Comparison of ENCODE assay signal across 2 cellular contexts in the genomic region with DNA sequence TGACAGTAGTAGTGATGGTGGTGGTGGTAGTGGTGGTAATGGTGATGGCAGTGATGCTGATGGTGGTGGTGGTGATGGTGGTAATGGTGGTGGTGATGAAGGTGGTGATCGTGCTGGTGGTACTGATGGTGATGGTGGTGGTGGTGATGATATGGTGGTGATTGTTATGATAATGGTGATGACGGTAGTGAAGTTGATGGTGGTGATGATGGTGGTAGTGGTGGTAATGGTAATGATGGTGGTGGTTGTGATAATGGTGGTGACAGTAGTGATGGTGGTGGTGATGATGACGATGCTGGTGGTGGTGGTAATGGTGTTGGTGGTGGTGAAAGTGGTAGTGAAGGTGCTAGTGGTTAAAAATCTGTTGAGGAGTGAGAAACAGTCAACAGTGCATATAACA.
TF ChIP-seq lines count a peak whose summit lies in the region.

No MANE protein-coding gene starts in this region.

TF ChIP-seq in HEK293, 187 proteins besides CTCF, POLR2A, EP300 and RAD21 (continued from another document):
- TF ChIP-seq, protein P1, sequence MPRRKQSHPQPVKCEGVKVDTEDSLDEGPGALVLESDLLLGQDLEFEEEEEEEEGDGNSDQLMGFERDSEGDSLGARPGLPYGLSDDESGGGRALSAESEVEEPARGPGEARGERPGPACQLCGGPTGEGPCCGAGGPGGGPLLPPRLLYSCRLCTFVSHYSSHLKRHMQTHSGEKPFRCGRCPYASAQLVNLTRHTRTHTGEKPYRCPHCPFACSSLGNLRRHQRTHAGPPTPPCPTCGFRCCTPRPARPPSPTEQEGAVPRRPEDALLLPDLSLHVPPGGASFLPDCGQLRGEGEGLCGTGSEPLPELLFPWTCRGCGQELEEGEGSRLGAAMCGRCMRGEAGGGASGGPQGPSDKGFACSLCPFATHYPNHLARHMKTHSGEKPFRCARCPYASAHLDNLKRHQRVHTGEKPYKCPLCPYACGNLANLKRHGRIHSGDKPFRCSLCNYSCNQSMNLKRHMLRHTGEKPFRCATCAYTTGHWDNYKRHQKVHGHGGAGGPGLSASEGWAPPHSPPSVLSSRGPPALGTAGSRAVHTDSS (tag by site-specific recombination; IDR thresholded peaks at IDR 0.05), result peak; percentile 39; the same call in 1 of the 2 replicates
- TF ChIP-seq PRDM1 (tag by site-specific recombination; IDR thresholded peaks at IDR 0.05), result peak; percentile 60; the same call in 1 of the 2 replicates
- TF ChIP-seq ZNF548 (tag by site-specific recombination; IDR thresholded peaks at IDR 0.05), result no peak
- TF ChIP-seq ZNF521 (tag by site-specific recombination; IDR thresholded peaks at IDR 0.05), result peak; percentile 50; the same call in 1 of the 2 replicates
- no peak for TF ChIP-seq GLIS1 (tag by site-specific recombination; IDR thresholded peaks at IDR 0.05)
- no peak for TF ChIP-seq ZNF391 (tag by site-specific recombination; IDR thresholded peaks at IDR 0.05; ENCODE audit: borderline replicate concordance, low read depth)
- TF ChIP-seq, protein P2, sequence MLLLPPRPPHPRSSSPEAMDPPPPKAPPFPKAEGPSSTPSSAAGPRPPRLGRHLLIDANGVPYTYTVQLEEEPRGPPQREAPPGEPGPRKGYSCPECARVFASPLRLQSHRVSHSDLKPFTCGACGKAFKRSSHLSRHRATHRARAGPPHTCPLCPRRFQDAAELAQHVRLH (tag by site-specific recombination; IDR thresholded peaks at IDR 0.05), result peak; percentile 82
- peak; percentile 8; the same call in 1 of the 2 replicates for TF ChIP-seq ZNF544 (tag by site-specific recombination; IDR thresholded peaks at IDR 0.05)
- TF ChIP-seq ZNF785 (tag by site-specific recombination; IDR thresholded peaks at IDR 0.05), result peak; percentile 21; the same call in 1 of the 2 replicates
- no peak for TF ChIP-seq ZNF24 (tag by site-specific recombination; IDR thresholded peaks at IDR 0.05)
- no peak for TF ChIP-seq ZNF791 (tag by site-specific recombination; IDR thresholded peaks at IDR 0.05)
- peak; percentile 4; the same call in 1 of the 2 replicates for TF ChIP-seq ZNF140 (tag by site-specific recombination; IDR thresholded peaks at IDR 0.05)

TF ChIP-seq in H1, 55 proteins besides CTCF, POLR2A, EP300 and RAD21 (continued from another document):
- TF ChIP-seq, protein P3, sequence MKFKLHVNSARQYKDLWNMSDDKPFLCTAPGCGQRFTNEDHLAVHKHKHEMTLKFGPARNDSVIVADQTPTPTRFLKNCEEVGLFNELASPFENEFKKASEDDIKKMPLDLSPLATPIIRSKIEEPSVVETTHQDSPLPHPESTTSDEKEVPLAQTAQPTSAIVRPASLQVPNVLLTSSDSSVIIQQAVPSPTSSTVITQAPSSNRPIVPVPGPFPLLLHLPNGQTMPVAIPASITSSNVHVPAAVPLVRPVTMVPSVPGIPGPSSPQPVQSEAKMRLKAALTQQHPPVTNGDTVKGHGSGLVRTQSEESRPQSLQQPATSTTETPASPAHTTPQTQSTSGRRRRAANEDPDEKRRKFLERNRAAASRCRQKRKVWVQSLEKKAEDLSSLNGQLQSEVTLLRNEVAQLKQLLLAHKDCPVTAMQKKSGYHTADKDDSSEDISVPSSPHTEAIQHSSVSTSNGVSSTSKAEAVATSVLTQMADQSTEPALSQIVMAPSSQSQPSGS (IDR thresholded peaks at IDR 0.05; ENCODE audit: low read length), result no peak
- TF ChIP-seq KDM1A (IDR thresholded peaks at IDR 0.05; ENCODE audit: borderline replicate concordance, low read length), result no peak
- TF ChIP-seq, protein P4, sequence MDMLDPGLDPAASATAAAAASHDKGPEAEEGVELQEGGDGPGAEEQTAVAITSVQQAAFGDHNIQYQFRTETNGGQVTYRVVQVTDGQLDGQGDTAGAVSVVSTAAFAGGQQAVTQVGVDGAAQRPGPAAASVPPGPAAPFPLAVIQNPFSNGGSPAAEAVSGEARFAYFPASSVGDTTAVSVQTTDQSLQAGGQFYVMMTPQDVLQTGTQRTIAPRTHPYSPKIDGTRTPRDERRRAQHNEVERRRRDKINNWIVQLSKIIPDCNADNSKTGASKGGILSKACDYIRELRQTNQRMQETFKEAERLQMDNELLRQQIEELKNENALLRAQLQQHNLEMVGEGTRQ (IDR thresholded peaks at IDR 0.05; ENCODE audit: low read length), result no peak
- no peak for TF ChIP-seq GTF2F1 (IDR thresholded peaks at IDR 0.05; ENCODE audit: borderline replicate concordance, low read depth, low read length)
- no peak for TF ChIP-seq NRF1 (IDR thresholded peaks at IDR 0.05; ENCODE audit: low read depth, low read length)
- TF ChIP-seq SIX5 (IDR thresholded peaks at IDR 0.05; ENCODE audit: low read depth, low read length), result no peak
- no peak for TF ChIP-seq RNF2 (IDR thresholded peaks at IDR 0.05; ENCODE audit: borderline replicate concordance, low read depth, low read length, missing control alignments, poor library complexity, severe bottlenecking)
- TF ChIP-seq MAFK (IDR thresholded peaks at IDR 0.05; ENCODE audit: low read depth, low read length), result no peak
- TF ChIP-seq, protein P5, sequence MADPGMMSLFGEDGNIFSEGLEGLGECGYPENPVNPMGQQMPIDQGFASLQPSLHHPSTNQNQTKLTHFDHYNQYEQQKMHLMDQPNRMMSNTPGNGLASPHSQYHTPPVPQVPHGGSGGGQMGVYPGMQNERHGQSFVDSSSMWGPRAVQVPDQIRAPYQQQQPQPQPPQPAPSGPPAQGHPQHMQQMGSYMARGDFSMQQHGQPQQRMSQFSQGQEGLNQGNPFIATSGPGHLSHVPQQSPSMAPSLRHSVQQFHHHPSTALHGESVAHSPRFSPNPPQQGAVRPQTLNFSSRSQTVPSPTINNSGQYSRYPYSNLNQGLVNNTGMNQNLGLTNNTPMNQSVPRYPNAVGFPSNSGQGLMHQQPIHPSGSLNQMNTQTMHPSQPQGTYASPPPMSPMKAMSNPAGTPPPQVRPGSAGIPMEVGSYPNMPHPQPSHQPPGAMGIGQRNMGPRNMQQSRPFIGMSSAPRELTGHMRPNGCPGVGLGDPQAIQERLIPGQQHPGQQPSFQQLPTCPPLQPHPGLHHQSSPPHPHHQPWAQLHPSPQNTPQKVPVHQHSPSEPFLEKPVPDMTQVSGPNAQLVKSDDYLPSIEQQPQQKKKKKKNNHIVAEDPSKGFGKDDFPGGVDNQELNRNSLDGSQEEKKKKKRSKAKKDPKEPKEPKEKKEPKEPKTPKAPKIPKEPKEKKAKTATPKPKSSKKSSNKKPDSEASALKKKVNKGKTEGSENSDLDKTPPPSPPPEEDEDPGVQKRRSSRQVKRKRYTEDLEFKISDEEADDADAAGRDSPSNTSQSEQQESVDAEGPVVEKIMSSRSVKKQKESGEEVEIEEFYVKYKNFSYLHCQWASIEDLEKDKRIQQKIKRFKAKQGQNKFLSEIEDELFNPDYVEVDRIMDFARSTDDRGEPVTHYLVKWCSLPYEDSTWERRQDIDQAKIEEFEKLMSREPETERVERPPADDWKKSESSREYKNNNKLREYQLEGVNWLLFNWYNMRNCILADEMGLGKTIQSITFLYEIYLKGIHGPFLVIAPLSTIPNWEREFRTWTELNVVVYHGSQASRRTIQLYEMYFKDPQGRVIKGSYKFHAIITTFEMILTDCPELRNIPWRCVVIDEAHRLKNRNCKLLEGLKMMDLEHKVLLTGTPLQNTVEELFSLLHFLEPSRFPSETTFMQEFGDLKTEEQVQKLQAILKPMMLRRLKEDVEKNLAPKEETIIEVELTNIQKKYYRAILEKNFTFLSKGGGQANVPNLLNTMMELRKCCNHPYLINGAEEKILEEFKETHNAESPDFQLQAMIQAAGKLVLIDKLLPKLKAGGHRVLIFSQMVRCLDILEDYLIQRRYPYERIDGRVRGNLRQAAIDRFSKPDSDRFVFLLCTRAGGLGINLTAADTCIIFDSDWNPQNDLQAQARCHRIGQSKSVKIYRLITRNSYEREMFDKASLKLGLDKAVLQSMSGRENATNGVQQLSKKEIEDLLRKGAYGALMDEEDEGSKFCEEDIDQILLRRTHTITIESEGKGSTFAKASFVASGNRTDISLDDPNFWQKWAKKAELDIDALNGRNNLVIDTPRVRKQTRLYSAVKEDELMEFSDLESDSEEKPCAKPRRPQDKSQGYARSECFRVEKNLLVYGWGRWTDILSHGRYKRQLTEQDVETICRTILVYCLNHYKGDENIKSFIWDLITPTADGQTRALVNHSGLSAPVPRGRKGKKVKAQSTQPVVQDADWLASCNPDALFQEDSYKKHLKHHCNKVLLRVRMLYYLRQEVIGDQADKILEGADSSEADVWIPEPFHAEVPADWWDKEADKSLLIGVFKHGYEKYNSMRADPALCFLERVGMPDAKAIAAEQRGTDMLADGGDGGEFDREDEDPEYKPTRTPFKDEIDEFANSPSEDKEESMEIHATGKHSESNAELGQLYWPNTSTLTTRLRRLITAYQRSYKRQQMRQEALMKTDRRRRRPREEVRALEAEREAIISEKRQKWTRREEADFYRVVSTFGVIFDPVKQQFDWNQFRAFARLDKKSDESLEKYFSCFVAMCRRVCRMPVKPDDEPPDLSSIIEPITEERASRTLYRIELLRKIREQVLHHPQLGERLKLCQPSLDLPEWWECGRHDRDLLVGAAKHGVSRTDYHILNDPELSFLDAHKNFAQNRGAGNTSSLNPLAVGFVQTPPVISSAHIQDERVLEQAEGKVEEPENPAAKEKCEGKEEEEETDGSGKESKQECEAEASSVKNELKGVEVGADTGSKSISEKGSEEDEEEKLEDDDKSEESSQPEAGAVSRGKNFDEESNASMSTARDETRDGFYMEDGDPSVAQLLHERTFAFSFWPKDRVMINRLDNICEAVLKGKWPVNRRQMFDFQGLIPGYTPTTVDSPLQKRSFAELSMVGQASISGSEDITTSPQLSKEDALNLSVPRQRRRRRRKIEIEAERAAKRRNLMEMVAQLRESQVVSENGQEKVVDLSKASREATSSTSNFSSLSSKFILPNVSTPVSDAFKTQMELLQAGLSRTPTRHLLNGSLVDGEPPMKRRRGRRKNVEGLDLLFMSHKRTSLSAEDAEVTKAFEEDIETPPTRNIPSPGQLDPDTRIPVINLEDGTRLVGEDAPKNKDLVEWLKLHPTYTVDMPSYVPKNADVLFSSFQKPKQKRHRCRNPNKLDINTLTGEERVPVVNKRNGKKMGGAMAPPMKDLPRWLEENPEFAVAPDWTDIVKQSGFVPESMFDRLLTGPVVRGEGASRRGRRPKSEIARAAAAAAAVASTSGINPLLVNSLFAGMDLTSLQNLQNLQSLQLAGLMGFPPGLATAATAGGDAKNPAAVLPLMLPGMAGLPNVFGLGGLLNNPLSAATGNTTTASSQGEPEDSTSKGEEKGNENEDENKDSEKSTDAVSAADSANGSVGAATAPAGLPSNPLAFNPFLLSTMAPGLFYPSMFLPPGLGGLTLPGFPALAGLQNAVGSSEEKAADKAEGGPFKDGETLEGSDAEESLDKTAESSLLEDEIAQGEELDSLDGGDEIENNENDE (IDR thresholded peaks at IDR 0.05; ENCODE audit: insufficient replicate concordance, low read length), result no peak
- TF ChIP-seq BACH1 (IDR thresholded peaks at IDR 0.05; ENCODE audit: low read length), result no peak
- no peak for TF ChIP-seq TAF7 (optimal IDR thresholded peaks at IDR 0.05; ENCODE audit: borderline replicate concordance, low read depth, low read length)
TF ChIP-seq in H1: peak in this region for 0.
